In the genomic region with DNA sequence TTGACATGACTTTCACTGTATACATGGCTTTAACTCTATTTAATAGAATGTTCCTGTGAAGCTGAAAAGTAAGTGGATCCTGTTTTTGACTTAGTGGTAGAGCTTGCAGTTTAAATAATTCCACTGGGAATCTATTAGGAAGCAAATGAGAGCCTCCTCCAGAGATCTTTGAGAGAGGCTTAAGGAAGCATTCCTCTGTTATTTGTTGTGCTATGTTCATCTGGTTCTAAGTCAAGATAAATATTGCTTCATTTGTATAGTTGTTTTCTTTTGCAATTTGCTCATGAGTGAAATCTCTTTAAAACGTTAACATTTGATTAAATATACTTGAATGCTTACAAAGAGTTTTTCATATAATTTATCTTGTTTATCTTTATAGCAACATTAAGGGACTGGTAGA, we compare ENCODE assay signal across 1 cellular context.
TF ChIP-seq lines count a peak whose summit lies in the region.

No MANE protein-coding gene starts in this region.

TF ChIP-seq in HepG2, 621 proteins besides CTCF, POLR2A, EP300 and RAD21 (continued from another document):
- TF ChIP-seq ZNF430 (CRISPR knock-in tag; IDR thresholded peaks at IDR 0.05) = no peak
- TF ChIP-seq, protein P1, sequence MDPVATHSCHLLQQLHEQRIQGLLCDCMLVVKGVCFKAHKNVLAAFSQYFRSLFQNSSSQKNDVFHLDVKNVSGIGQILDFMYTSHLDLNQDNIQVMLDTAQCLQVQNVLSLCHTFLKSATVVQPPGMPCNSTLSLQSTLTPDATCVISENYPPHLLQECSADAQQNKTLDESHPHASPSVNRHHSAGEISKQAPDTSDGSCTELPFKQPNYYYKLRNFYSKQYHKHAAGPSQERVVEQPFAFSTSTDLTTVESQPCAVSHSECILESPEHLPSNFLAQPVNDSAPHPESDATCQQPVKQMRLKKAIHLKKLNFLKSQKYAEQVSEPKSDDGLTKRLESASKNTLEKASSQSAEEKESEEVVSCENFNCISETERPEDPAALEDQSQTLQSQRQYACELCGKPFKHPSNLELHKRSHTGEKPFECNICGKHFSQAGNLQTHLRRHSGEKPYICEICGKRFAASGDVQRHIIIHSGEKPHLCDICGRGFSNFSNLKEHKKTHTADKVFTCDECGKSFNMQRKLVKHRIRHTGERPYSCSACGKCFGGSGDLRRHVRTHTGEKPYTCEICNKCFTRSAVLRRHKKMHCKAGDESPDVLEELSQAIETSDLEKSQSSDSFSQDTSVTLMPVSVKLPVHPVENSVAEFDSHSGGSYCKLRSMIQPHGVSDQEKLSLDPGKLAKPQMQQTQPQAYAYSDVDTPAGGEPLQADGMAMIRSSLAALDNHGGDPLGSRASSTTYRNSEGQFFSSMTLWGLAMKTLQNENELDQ (CRISPR knock-in tag; IDR thresholded peaks at IDR 0.05; ENCODE audit: borderline replicate concordance) = no peak
- TF ChIP-seq, protein P2, sequence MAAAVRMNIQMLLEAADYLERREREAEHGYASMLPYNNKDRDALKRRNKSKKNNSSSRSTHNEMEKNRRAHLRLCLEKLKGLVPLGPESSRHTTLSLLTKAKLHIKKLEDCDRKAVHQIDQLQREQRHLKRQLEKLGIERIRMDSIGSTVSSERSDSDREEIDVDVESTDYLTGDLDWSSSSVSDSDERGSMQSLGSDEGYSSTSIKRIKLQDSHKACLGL (CRISPR knock-in tag; IDR thresholded peaks at IDR 0.05) = no peak
- TF ChIP-seq ZNF496 (CRISPR knock-in tag; IDR thresholded peaks at IDR 0.05; ENCODE audit: insufficient replicate concordance) = no peak
- no peak for TF ChIP-seq ZNF382 (CRISPR knock-in tag; IDR thresholded peaks at IDR 0.05; ENCODE audit: borderline replicate concordance)
- TF ChIP-seq ZNF839 (CRISPR knock-in tag; IDR thresholded peaks at IDR 0.05; ENCODE audit: borderline replicate concordance) = no peak
- no peak for TF ChIP-seq SRSF1 (optimal IDR thresholded peaks at IDR 0.05; ENCODE audit: low read depth, low read length)
